Comparison of ENCODE assay signal across 16 cellular contexts in genomic region chr7:1912472-1913289, GRCh38.
DNase-seq lines count a peak whose midpoint lies in the region; ATAC-seq and TF ChIP-seq lines count a peak whose summit lies in the region.
"Had no signal": no experiment of that assay in that cellular context is flagged by ENCODE, and none has a peak within 500 bp of the region (broad histone marks: within the 10 kb centered on the region; RNA-seq: fewer than 3 reads in every experiment).

No MANE protein-coding gene starts in this region.

- no peaks in the 10 kb centered on the region for H3K9me3 Mint-ChIP-seq in HFFc6

- H3K27me3 ChIP-seq in ACC112 (ENCODE audit: insufficient read depth, low read length) (no peaks in the 10 kb centered on the region), colonic mucosa (no peaks in the 10 kb centered on the region)
- H3K27me3 ChIP-seq: breast epithelium, testis had no signal

- intact Hi-C loops in mucosa of descending colon (cut with DNase I, micrococcal nuclease), result no loop called here
- intact Hi-C loops in colonic mucosa (cut with DNase I), result no loop called here

- no peak overlapping the region for H3K9ac ChIP-seq in colonic mucosa (ENCODE audit: low read depth in 2 of 2, low read length in 2 of 2)
- H3K9ac ChIP-seq: SK-N-SH had no signal

- H3K27ac ChIP-seq in ACC112 (ENCODE audit: low read depth, low read length) (peak overlapping the region; percentile 31; the same call in 1 of the 2 replicates), colonic mucosa (no peak overlapping the region)
- H3K27ac ChIP-seq: testis had no signal

- H3K9me3 ChIP-seq in mucosa of descending colon (no peaks in the 10 kb centered on the region), colonic mucosa (no peaks in the 10 kb centered on the region)
- H3K9me3 ChIP-seq: breast epithelium, SK-N-SH, testis had no signal

- DNase-seq in HFFc6 (peak; percentile 93), dedifferentiated amniotic fluid mesenchymal stem cell (ENCODE audit: extremely low spot score) (peak; percentile 74), mucosa of descending colon (peak in 1 of 3 donors; percentile 57), colonic mucosa (no peak)
- DNase-seq: AML-193; head of caudate nucleus; KBM-7; NCI-H510A; SK-N-SH; stimulated activated CD4-positive, alpha-beta T cell treated with anti-CD3 and anti-CD28 coated beads, Interleukin-4, amount 100 ng/mL, for 24 hours; testis had no signal

- H2AFZ ChIP-seq in ACC112 (ENCODE audit: low read length, unreplicated experiment), result no peak overlapping the region

- TF ChIP-seq CTCF in HFFc6 (IDR thresholded peaks at IDR 0.05) (peak; percentile 73), mucosa of descending colon (IDR thresholded peaks at IDR 0.05) (no peak), colonic mucosa (IDR thresholded peaks at IDR 0.05) (no peak)

- peak overlapping the region; percentile 94 for H3K27ac Mint-ChIP-seq in HFFc6

- peaks cover 16% of the 10 kb centered on the region for H3K4me1 Mint-ChIP-seq in HFFc6 (ENCODE audit: low read depth)

- no peak overlapping the region for H3K4me3 ChIP-seq in ACC112 (ENCODE audit: low read depth, low read length)
- H3K4me3 ChIP-seq in mucosa of descending colon, result no peak overlapping the region
- H3K4me3 ChIP-seq in colonic mucosa, result no peak overlapping the region
- H3K4me3 ChIP-seq: breast epithelium, testis had no signal

- H3K79me2 ChIP-seq in ACC112 (ENCODE audit: control insufficient read depth, insufficient read depth, low read length, unreplicated experiment), result no peaks in the 10 kb centered on the region

- no peaks in the 10 kb centered on the region for H3K36me3 Mint-ChIP-seq in HFFc6 (ENCODE audit: low read depth)

- H3K36me3 ChIP-seq in ACC112 (ENCODE audit: insufficient read depth, low read length) (no peaks in the 10 kb centered on the region), mucosa of descending colon (ENCODE audit: low read depth) (no peaks in the 10 kb centered on the region), colonic mucosa (no peaks in the 10 kb centered on the region)
- H3K36me3 ChIP-seq: breast epithelium had no signal

- peaks cover 2% of the 10 kb centered on the region for H3K27me3 Mint-ChIP-seq in HFFc6 (ENCODE audit: insufficient read depth)

- ATAC-seq in mucosa of descending colon (peak; percentile 9), GM21360 (IDR thresholded peaks at IDR 0.05; ENCODE audit: unreplicated experiment) (no peak), GM21528 (IDR thresholded peaks at IDR 0.05; ENCODE audit: low FRiP score, unreplicated experiment) (no peak), GM21723 (IDR thresholded peaks at IDR 0.05; ENCODE audit: unreplicated experiment) (no peak)

- H3K4me1 ChIP-seq in ACC112 (ENCODE audit: control insufficient read depth, insufficient read depth, low read length, unreplicated experiment), result peaks cover 14% of the 10 kb centered on the region
- no peaks in the 10 kb centered on the region for H3K4me1 ChIP-seq in mucosa of descending colon (ENCODE audit: low read depth)
- H3K4me1 ChIP-seq in colonic mucosa, result no peaks in the 10 kb centered on the region
- H3K4me1 ChIP-seq: breast epithelium had no signal

- peak overlapping the region; percentile 79 for H3K4me3 Mint-ChIP-seq in HFFc6
